8 cellular contexts compared by ENCODE assay signal in the genomic region with DNA sequence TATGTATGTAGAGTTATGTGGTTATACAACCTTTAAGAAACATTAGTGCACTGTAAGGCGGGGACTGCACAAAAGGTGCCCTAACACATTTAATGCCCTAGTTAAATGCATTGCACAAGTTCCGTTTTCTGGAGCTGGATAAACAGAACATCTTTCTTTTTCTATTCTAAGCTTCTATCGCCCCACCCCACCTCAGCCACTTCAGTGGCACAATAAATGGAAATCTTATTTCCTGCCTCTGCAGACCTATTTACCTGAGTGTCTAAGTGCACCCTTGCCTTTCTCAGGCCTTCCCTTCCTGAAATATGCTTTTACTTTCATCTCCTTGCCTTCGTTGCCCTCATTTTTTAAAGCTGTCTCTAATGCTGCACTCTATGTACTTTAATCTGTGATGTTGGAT.
A peak's percentile ranks its signal among the peaks of the same experiment; 100 is the strongest.
DNase-seq lines count a peak whose midpoint lies in the region; ATAC-seq and TF ChIP-seq lines count a peak whose summit lies in the region.

No MANE protein-coding gene starts in this region.

- peaks cover 68% of the 10 kb centered on the region for H3K4me1 Mint-ChIP-seq in stimulated activated naive CD8-positive, alpha-beta T cell treated with anti-CD3 and anti-CD28 coated beads, Interleukin-15, amount 100 ng/mL, for 72 hours
- H3K4me1 Mint-ChIP-seq in immature natural killer cell = peaks cover 35 to 49% of the 10 kb centered on the region in 2 donors

- H4K20me1 ChIP-seq in PC-3 (ENCODE audit: low read length) = no peaks in the 10 kb centered on the region

- peak overlapping the region; percentile 57 for H3K4me2 ChIP-seq in PC-3 (ENCODE audit: low read length)

- peaks cover 9% of the 10 kb centered on the region; the same call in 1 of the 2 replicates for H3K9me3 ChIP-seq in PC-3 (ENCODE audit: low read length)
- H3K9me3 ChIP-seq in aorta (ENCODE audit: control insufficient read depth, low read length) = no peaks in the 10 kb centered on the region

- no peaks in the 10 kb centered on the region for H3K27me3 Mint-ChIP-seq in stimulated activated naive CD8-positive, alpha-beta T cell treated with anti-CD3 and anti-CD28 coated beads, Interleukin-15, amount 100 ng/mL, for 72 hours
- peaks cover 2 to 4% (median 3%) of the 10 kb centered on the region in 3 donors for H3K27me3 Mint-ChIP-seq in immature natural killer cell (ENCODE audit: low read depth in 3 of 3)

- H3K9me2 ChIP-seq in PC-3 (replicated peaks; ENCODE audit: low read length) = no peaks in the 10 kb centered on the region

- peak overlapping the region; percentile 11 to 75 for H3K4me3 Mint-ChIP-seq in stimulated activated naive CD8-positive, alpha-beta T cell treated with anti-CD3 and anti-CD28 coated beads, Interleukin-15, amount 100 ng/mL, for 72 hours
- peak overlapping the region; percentile 14 to 55 (median 38) for H3K4me3 Mint-ChIP-seq in immature natural killer cell

- intact Hi-C loops in PC-3 (cut with micrococcal nuclease) = loop anchor here (2.0 to 5.0 kb wide), 2 partner anchors 27 to 45 kb away; no protein-coding TSS in a partner anchor
- intact Hi-C loops in aorta (cut with DNase I) = loop anchor here (10.0 kb wide), 2 partner anchors 47 to 117 kb away; no protein-coding TSS in a partner anchor

- WGBS in aorta, 2 donors = 14 to 22% methylated on average over 4 of the region's 4 CpGs

- ATAC-seq in stimulated activated naive CD8-positive, alpha-beta T cell treated with anti-CD3 and anti-CD28 coated beads, Interleukin-15, amount 100 ng/mL, for 72 hours = peak; percentile 15
- no peak for ATAC-seq in stimulated activated naive CD8-positive, alpha-beta T cell treated with anti-CD3 and anti-CD28 coated beads, Interleukin-15, Interleukin-2, amounts not matched to agents 100 U/mL and 50 U/mL, for 24 hours
- ATAC-seq in PC-3 = peak; percentile 29
- no peak for ATAC-seq in aorta (ENCODE audit: low FRiP score)

- BruUV-seq in PC-3 (replicated peaks; lab: Mats Ljungman, UMichigan) = no TSS peak

- peak overlapping the region; percentile 2 to 77 for H3K27ac Mint-ChIP-seq in stimulated activated naive CD8-positive, alpha-beta T cell treated with anti-CD3 and anti-CD28 coated beads, Interleukin-15, amount 100 ng/mL, for 72 hours
- peak overlapping the region in 4 of 6 donors; percentile 1 to 81 (median 18) for H3K27ac Mint-ChIP-seq in immature natural killer cell

- H3K27ac ChIP-seq in PC-3 (ENCODE audit: low read length) (peak overlapping the region; percentile 63), aorta (ENCODE audit: low read depth in 1 of 2, low read length in 2 of 2) (peak overlapping the region; percentile 83 to 85), substantia nigra (ENCODE audit: low read depth, low read length, poor library complexity, severe bottlenecking) (no peak overlapping the region)

- peaks cover 5 to 10% (median 8%) of the 10 kb centered on the region in 3 donors for H3K36me3 Mint-ChIP-seq in immature natural killer cell

- H3K27me3 ChIP-seq in PC-3 (ENCODE audit: low read length) = no peaks in the 10 kb centered on the region
- no peaks in the 10 kb centered on the region for H3K27me3 ChIP-seq in aorta (ENCODE audit: control insufficient read depth in 1 of 2, insufficient read depth in 2 of 2, low read length in 1 of 2)

- H3K79me2 ChIP-seq in PC-3 (ENCODE audit: low read length) = peaks cover 22% of the 10 kb centered on the region

- DNase-seq in stimulated activated naive CD8-positive, alpha-beta T cell treated with anti-CD3 and anti-CD28 coated beads, Interleukin-15, amount 100 ng/mL, for 72 hours = no peak
- DNase-seq in stimulated activated naive CD8-positive, alpha-beta T cell treated with anti-CD3 and anti-CD28 coated beads, Interleukin-15, Interleukin-2, amounts not matched to agents 100 U/mL and 50 U/mL, for 24 hours = no peak
- peak; percentile 37 for DNase-seq in PC-3
- no peak for DNase-seq in immature natural killer cell
- no peak for DNase-seq in aorta
- no peak for DNase-seq in NCI-H2029 (lab: John Stamatoyannopoulos, UW)
- DNase-seq in stimulated activated CD4-positive, alpha-beta T cell treated with anti-CD3 and anti-CD28 coated beads, Interleukin-15, amount 100 ng/mL, for 24 hours = no peak
- no peak for DNase-seq in substantia nigra (lab: John Stamatoyannopoulos, UW)

- peaks cover 13 to 16% of the 10 kb centered on the region in 2 donors for H3K9me3 Mint-ChIP-seq in stimulated activated naive CD8-positive, alpha-beta T cell treated with anti-CD3 and anti-CD28 coated beads, Interleukin-15, amount 100 ng/mL, for 72 hours
- peaks cover 4 to 14% (median 12%) of the 10 kb centered on the region in 6 donors for H3K9me3 Mint-ChIP-seq in immature natural killer cell

- peak overlapping the region; percentile 6; the same call in 1 of the 2 replicates for H3K9ac ChIP-seq in PC-3 (ENCODE audit: low read length)

- peak overlapping the region; percentile 15; the same call in 1 of the 2 replicates for H3K4me3 ChIP-seq in PC-3 (ENCODE audit: low read length)
- H3K4me3 ChIP-seq in aorta (ENCODE audit: low read length in 2 of 2) = no peak overlapping the region

- POLR2A ChIA-PET in PC-3 (lab: Charles Lee; ENCODE audit: unreplicated experiment) = interaction anchor here (0.6 kb wide), 1 partner anchor 94 kb away, joined by 3 read pairs; no protein-coding TSS in a partner anchor

- CTCF ChIA-PET in PC-3 (lab: Charles Lee) = no interaction called here

- H2AFZ ChIP-seq in PC-3 (ENCODE audit: low read length) = no peak overlapping the region

- no peak for TF ChIP-seq CTCF in PC-3 (conservative IDR thresholded peaks at IDR 0.05; ENCODE audit: low read depth, low read length)

- peaks cover 40% of the 10 kb centered on the region for H3K4me1 ChIP-seq in PC-3 (ENCODE audit: insufficient read depth, low read length)
- H3K4me1 ChIP-seq in aorta (ENCODE audit: control insufficient read depth in 1 of 2, insufficient read depth in 2 of 2, low read length in 2 of 2) = peaks cover 6 to 13% of the 10 kb centered on the region in 2 donors

- peaks cover 22% of the 10 kb centered on the region for H3K36me3 ChIP-seq in PC-3 (ENCODE audit: low read depth, low read length)
- H3K36me3 ChIP-seq in aorta (ENCODE audit: control insufficient read depth in 1 of 2, insufficient read depth in 2 of 2, low read length in 1 of 2) = no peaks in the 10 kb centered on the region

- no peaks in the 10 kb centered on the region for H3F3A ChIP-seq in PC-3 (ENCODE audit: low read length, unreplicated experiment)

Comparison
In these comparisons a context has a peak if more than half of its experiments do, and no peak if none do; other contexts are left out.
1. ATAC-seq: peak in stimulated activated naive CD8-positive, alpha-beta T cell treated with anti-CD3 and anti-CD28 coated beads, Interleukin-15, amount 100 ng/mL, for 72 hours (single experiment) and PC-3 (single experiment); none in stimulated activated naive CD8-positive, alpha-beta T cell treated with anti-CD3 and anti-CD28 coated beads, Interleukin-15, Interleukin-2, amounts not matched to agents 100 U/mL and 50 U/mL, for 24 hours (single experiment) and aorta (single experiment).